Comparison of ENCODE assay signal across 24 cellular contexts in genomic region chr5:142098275-142098674, GRCh38. TPM values are rescaled to one million over a fixed set of nuclear protein-coding genes. Genes with fewer than 3 reads are reported as not detected.
DNase-seq lines count a peak whose midpoint lies in the region; ATAC-seq and TF ChIP-seq lines count a peak whose summit lies in the region.
"Had no signal": no experiment of that assay in that cellular context is flagged by ENCODE, and none has a peak within 500 bp of the region (broad histone marks: within the 10 kb centered on the region; RNA-seq: fewer than 3 reads in every experiment).

No MANE protein-coding gene starts in this region.

- no peaks in the 10 kb centered on the region for H3K36me3 Mint-ChIP-seq in activated CD4-positive, alpha-beta memory T cell treated with anti-CD3 and anti-CD28 coated beads for 36 hours
- peaks cover 2% of the 10 kb centered on the region for H3K36me3 Mint-ChIP-seq in activated CD4-positive, alpha-beta memory T cell treated with anti-CD3 and anti-CD28 coated beads, Interleukin-2, amount 10 ng/mL, durations not matched to agents 7 days and 5 days (ENCODE audit: low read depth)
- peaks cover 12% of the 10 kb centered on the region for H3K36me3 Mint-ChIP-seq in activated naive CD8-positive, alpha-beta T cell treated with anti-CD3 and anti-CD28 coated beads for 36 hours
- H3K36me3 Mint-ChIP-seq in naive thymus-derived CD4-positive, alpha-beta T cell = peaks cover 0 to 5% (median 4%) of the 10 kb centered on the region in 5 donors
- H3K36me3 Mint-ChIP-seq: type B pancreatic cell had no signal

- intact Hi-C loops in activated CD4-positive, alpha-beta memory T cell treated with anti-CD3 and anti-CD28 coated beads for 36 hours (cut with micrococcal nuclease) = loop anchor here (5.0 to 10.0 kb wide), 2 partner anchors 131 to 483 kb away; partner anchors contain the start of genes DIAPH1 and RNF14
- intact Hi-C loops in naive thymus-derived CD4-positive, alpha-beta T cell (cut with micrococcal nuclease) = no loop called here
- intact Hi-C loops in head of caudate nucleus (cut with DNase I) = no loop called here

- CTCF ChIA-PET in activated CD4-positive, alpha-beta memory T cell treated with anti-CD3 and anti-CD28 coated beads for 36 hours (lab: Charles Lee) = interaction anchor here (1.3 kb wide), 1 partner anchor 82 kb away, joined by 3 read pairs; no protein-coding TSS in a partner anchor
- CTCF ChIA-PET in activated CD4-positive, alpha-beta memory T cell treated with anti-CD3 and anti-CD28 coated beads, Interleukin-2, amount 10 ng/mL, durations not matched to agents 7 days and 5 days (lab: Charles Lee) = interaction anchor here (1.1 kb wide), 1 partner anchor 84 kb away, joined by 7 read pairs; no protein-coding TSS in a partner anchor
- CTCF ChIA-PET in HEK293 (lab: Yijun Ruan, JAX) = no interaction called here
- CTCF ChIA-PET in naive thymus-derived CD4-positive, alpha-beta T cell (lab: Charles Lee) = interaction anchor here (0.6 to 1.2 kb wide), 4 partner anchors 9 to 95 kb away, joined by 3 to 5 read pairs (median 4); no protein-coding TSS in a partner anchor

- H3K27ac ChIP-seq in HEK293 (ENCODE audit: extremely low read depth, low read depth, low read length) = no peak overlapping the region
- peak overlapping the region; percentile 88 for H3K27ac ChIP-seq in naive thymus-derived CD4-positive, alpha-beta T cell (ENCODE audit: low read depth, low read length)
- H3K27ac ChIP-seq: A549, heart left ventricle, stomach, WERI-Rb-1 had no signal

- no peaks in the 10 kb centered on the region for H3K27me3 ChIP-seq in naive thymus-derived CD4-positive, alpha-beta T cell (ENCODE audit: control insufficient read depth in 2 of 2, insufficient read depth in 2 of 2, low read length in 2 of 2)
- H3K27me3 ChIP-seq: heart left ventricle, stomach had no signal

- TF ChIP-seq CTCF in HEK293 (tag by site-specific recombination; IDR thresholded peaks at IDR 0.05) (no peak), GM20000 (IDR thresholded peaks at IDR 0.05; ENCODE audit: extremely low read depth, missing control alignments) (no peak)

- no peak for ATAC-seq in naive thymus-derived CD4-positive, alpha-beta T cell
- ATAC-seq: A549, GM12878, heart left ventricle, left colon, SK-N-SH treated with all-trans-retinoic acid at 6 μM for 48 hours had no signal

- no peak for DNase-seq in activated CD4-positive, alpha-beta memory T cell treated with anti-CD3 and anti-CD28 coated beads for 36 hours
- DNase-seq in activated CD4-positive, alpha-beta memory T cell treated with anti-CD3 and anti-CD28 coated beads, Interleukin-2, amount 10 ng/mL, durations not matched to agents 7 days and 5 days = no peak
- no peak for DNase-seq in activated naive CD8-positive, alpha-beta T cell treated with anti-CD3 and anti-CD28 coated beads for 36 hours
- DNase-seq in naive thymus-derived CD4-positive, alpha-beta T cell = peak in 1 of 9 donors; percentile 38
- no peak for DNase-seq in GM20000 (ENCODE audit: low spot score)
- DNase-seq in dedifferentiated amniotic fluid mesenchymal stem cell (ENCODE audit: extremely low spot score) = no peak
- DNase-seq in head of caudate nucleus = no peak
- DNase-seq: activated CD8-positive, alpha-beta memory T cell treated with anti-CD3 and anti-CD28 coated beads for 24 hours; cerebellar nuclear complex; DND-41; HCEC 1CT; heart left ventricle; left colon; mesenchymal stem cell; NCI-H1048; NCI-H1694 treated with DMSO at 0.1 percent for 48 hours; NCI-H2227 treated with DMSO at 0.1 percent for 48 hours; stomach; WERI-Rb-1 had no signal

- H3K4me3 ChIP-seq in HEK293 (ENCODE audit: low read depth, low read length) = no peak overlapping the region
- no peak overlapping the region for H3K4me3 ChIP-seq in naive thymus-derived CD4-positive, alpha-beta T cell (ENCODE audit: low read length)
- H3K4me3 ChIP-seq: A549, GM12878, heart left ventricle, stomach had no signal

- no peaks in the 10 kb centered on the region for H3K36me3 ChIP-seq in HEK293 (ENCODE audit: control insufficient read depth in 2 of 2, insufficient read depth in 1 of 2, low read length in 2 of 2)
- H3K36me3 ChIP-seq in naive thymus-derived CD4-positive, alpha-beta T cell (ENCODE audit: control insufficient read depth in 2 of 3, insufficient read depth in 3 of 3, low read length in 3 of 3) = no peaks in the 10 kb centered on the region
- H3K36me3 ChIP-seq: heart left ventricle, stomach, WERI-Rb-1 had no signal

- H3K27me3 Mint-ChIP-seq in activated CD4-positive, alpha-beta memory T cell treated with anti-CD3 and anti-CD28 coated beads for 36 hours = no peaks in the 10 kb centered on the region
- no peaks in the 10 kb centered on the region for H3K27me3 Mint-ChIP-seq in activated CD4-positive, alpha-beta memory T cell treated with anti-CD3 and anti-CD28 coated beads, Interleukin-2, amount 10 ng/mL, durations not matched to agents 7 days and 5 days
- no peaks in the 10 kb centered on the region for H3K27me3 Mint-ChIP-seq in activated naive CD8-positive, alpha-beta T cell treated with anti-CD3 and anti-CD28 coated beads for 36 hours
- H3K27me3 Mint-ChIP-seq in naive thymus-derived CD4-positive, alpha-beta T cell = no peaks in the 10 kb centered on the region
- H3K27me3 Mint-ChIP-seq: type B pancreatic cell had no signal

- peaks cover 52% of the 10 kb centered on the region for H3K4me1 Mint-ChIP-seq in activated CD4-positive, alpha-beta memory T cell treated with anti-CD3 and anti-CD28 coated beads for 36 hours (ENCODE audit: low read depth)
- H3K4me1 Mint-ChIP-seq in activated CD4-positive, alpha-beta memory T cell treated with anti-CD3 and anti-CD28 coated beads, Interleukin-2, amount 10 ng/mL, durations not matched to agents 7 days and 5 days = peaks cover 39% of the 10 kb centered on the region
- peaks cover 70% of the 10 kb centered on the region for H3K4me1 Mint-ChIP-seq in activated naive CD8-positive, alpha-beta T cell treated with anti-CD3 and anti-CD28 coated beads for 36 hours
- H3K4me1 Mint-ChIP-seq in naive thymus-derived CD4-positive, alpha-beta T cell = peaks cover 32 to 90% (median 80%) of the 10 kb centered on the region in 7 donors

- POLR2A ChIA-PET in activated CD4-positive, alpha-beta memory T cell treated with anti-CD3 and anti-CD28 coated beads for 36 hours (lab: Charles Lee) = interaction anchor here (5.7 kb wide), 1 partner anchor 11 kb away, joined by 84 read pairs; the partner anchor contains the start of gene NDFIP1
- POLR2A ChIA-PET in activated CD4-positive, alpha-beta memory T cell treated with anti-CD3 and anti-CD28 coated beads, Interleukin-2, amount 10 ng/mL, durations not matched to agents 7 days and 5 days (lab: Charles Lee) = interaction anchor here (4.4 kb wide), 1 partner anchor 11 kb away, joined by 71 read pairs; the partner anchor contains the start of gene NDFIP1
- POLR2A ChIA-PET in HEK293 (lab: Yijun Ruan, JAX) = no interaction called here
- POLR2A ChIA-PET in naive thymus-derived CD4-positive, alpha-beta T cell (lab: Charles Lee) = interaction anchor here (0.9 to 9.3 kb wide), 4 partner anchors 11 to 415 kb away, joined by 3 to 127 read pairs (median 4); partner anchors contain the start of gene NDFIP1

- no peaks in the 10 kb centered on the region for H3K9me3 Mint-ChIP-seq in activated CD4-positive, alpha-beta memory T cell treated with anti-CD3 and anti-CD28 coated beads for 36 hours
- H3K9me3 Mint-ChIP-seq in activated CD4-positive, alpha-beta memory T cell treated with anti-CD3 and anti-CD28 coated beads, Interleukin-2, amount 10 ng/mL, durations not matched to agents 7 days and 5 days = no peaks in the 10 kb centered on the region
- H3K9me3 Mint-ChIP-seq in activated naive CD8-positive, alpha-beta T cell treated with anti-CD3 and anti-CD28 coated beads for 36 hours = peaks cover 12% of the 10 kb centered on the region
- H3K9me3 Mint-ChIP-seq in naive thymus-derived CD4-positive, alpha-beta T cell = peaks cover 0 to 7% (median 0%) of the 10 kb centered on the region in 11 donors
- H3K9me3 Mint-ChIP-seq: type B pancreatic cell had no signal

- no peak overlapping the region for H3K4me3 Mint-ChIP-seq in activated CD4-positive, alpha-beta memory T cell treated with anti-CD3 and anti-CD28 coated beads for 36 hours
- no peak overlapping the region for H3K4me3 Mint-ChIP-seq in activated CD4-positive, alpha-beta memory T cell treated with anti-CD3 and anti-CD28 coated beads, Interleukin-2, amount 10 ng/mL, durations not matched to agents 7 days and 5 days
- H3K4me3 Mint-ChIP-seq in activated naive CD8-positive, alpha-beta T cell treated with anti-CD3 and anti-CD28 coated beads for 36 hours = no peak overlapping the region
- peak overlapping the region in 8 of 10 donors; percentile 14 to 70 (median 28) for H3K4me3 Mint-ChIP-seq in naive thymus-derived CD4-positive, alpha-beta T cell
- H3K4me3 Mint-ChIP-seq: type B pancreatic cell had no signal

- peaks cover 12% of the 10 kb centered on the region for H3K4me1 ChIP-seq in HEK293 (ENCODE audit: control insufficient read depth, insufficient read depth, low read length)
- peaks cover 22 to 52% of the 10 kb centered on the region in 2 donors for H3K4me1 ChIP-seq in naive thymus-derived CD4-positive, alpha-beta T cell (ENCODE audit: control insufficient read depth in 2 of 2, insufficient read depth in 2 of 2, low read length in 2 of 2)
- H3K4me1 ChIP-seq: A549, stomach had no signal

- H3K9me3 ChIP-seq in HEK293 (ENCODE audit: control insufficient read depth, insufficient read depth, low read depth, low read length) = no peaks in the 10 kb centered on the region
- no peaks in the 10 kb centered on the region for H3K9me3 ChIP-seq in naive thymus-derived CD4-positive, alpha-beta T cell (ENCODE audit: control insufficient read depth in 2 of 3, low read length in 3 of 3)
- H3K9me3 ChIP-seq: A549, heart left ventricle, stomach had no signal

- H3K27ac Mint-ChIP-seq in activated CD4-positive, alpha-beta memory T cell treated with anti-CD3 and anti-CD28 coated beads for 36 hours = peak overlapping the region; percentile 8
- no peak overlapping the region for H3K27ac Mint-ChIP-seq in activated CD4-positive, alpha-beta memory T cell treated with anti-CD3 and anti-CD28 coated beads, Interleukin-2, amount 10 ng/mL, durations not matched to agents 7 days and 5 days
- peak overlapping the region; percentile 87 for H3K27ac Mint-ChIP-seq in activated naive CD8-positive, alpha-beta T cell treated with anti-CD3 and anti-CD28 coated beads for 36 hours
- H3K27ac Mint-ChIP-seq in naive thymus-derived CD4-positive, alpha-beta T cell = peak overlapping the region; percentile 44 to 100 (median 96)
- H3K27ac Mint-ChIP-seq: type B pancreatic cell had no signal

RNA-seq across cellular contexts. Expression of gene NDFIP1, which starts 10.3 kb away (rescaled TPM):
- 10 to 100 TPM; 74.6 to 76.4 TPM for total RNA-seq in activated CD4-positive, alpha-beta memory T cell treated with anti-CD3 and anti-CD28 coated beads for 36 hours
- 10 to 100 TPM; 57.1 to 59.3 TPM for total RNA-seq in activated CD4-positive, alpha-beta memory T cell treated with anti-CD3 and anti-CD28 coated beads, Interleukin-2, amount 10 ng/mL, durations not matched to agents 7 days and 5 days
- 100 to 1,000 TPM in 1 of 2 experiments, 10 to 100 TPM in 1; 97.3 to 100 TPM for total RNA-seq in activated naive CD8-positive, alpha-beta T cell treated with anti-CD3 and anti-CD28 coated beads for 36 hours
- 100 to 1,000 TPM in 2 of 5 experiments, 10 to 100 TPM in 3; 53.0 to 136 (median 95.5) TPM for total RNA-seq in naive thymus-derived CD4-positive, alpha-beta T cell
- polyA plus RNA-seq in naive thymus-derived CD4-positive, alpha-beta T cell = 100 to 1,000 TPM in 1 of 2 donors, 10 to 100 TPM in 1; 99.3 to 101 TPM

Comparison
In these comparisons a context has a peak if more than half of its experiments do, and no peak if none do; other contexts are left out.
1. H3K4me3 Mint-ChIP-seq: peak in naive thymus-derived CD4-positive, alpha-beta T cell (8 of 10); none in activated CD4-positive, alpha-beta memory T cell treated with anti-CD3 and anti-CD28 coated beads for 36 hours (single experiment), activated CD4-positive, alpha-beta memory T cell treated with anti-CD3 and anti-CD28 coated beads, Interleukin-2, amount 10 ng/mL, durations not matched to agents 7 days and 5 days (single experiment) and activated naive CD8-positive, alpha-beta T cell treated with anti-CD3 and anti-CD28 coated beads for 36 hours (single experiment).